In the genomic region with DNA sequence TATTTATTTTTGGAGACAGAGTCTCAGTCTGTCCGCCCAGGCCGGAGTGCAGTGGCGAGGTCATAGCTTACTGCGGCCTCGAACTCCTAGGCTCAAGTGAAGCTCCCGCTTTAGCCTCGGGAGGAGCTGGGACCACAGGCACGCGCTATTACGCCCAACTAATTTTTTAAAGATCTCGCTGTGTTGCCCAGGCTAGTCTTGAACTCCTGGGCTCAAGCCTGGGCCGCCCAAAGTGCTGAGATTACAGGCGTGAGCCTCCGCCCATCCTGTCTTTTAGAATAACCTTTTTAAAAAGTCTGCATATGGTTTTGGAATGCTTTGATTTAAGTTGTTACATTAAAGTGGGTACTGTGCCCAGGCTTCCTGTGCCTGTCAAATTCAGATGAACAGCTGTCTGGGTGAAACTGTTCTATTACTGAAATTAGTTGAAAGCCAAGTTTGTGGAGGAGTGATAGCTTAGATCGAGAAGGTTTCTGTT, we compare ENCODE assay signal across 8 cellular contexts. TPM values are rescaled to one million over a fixed set of nuclear protein-coding genes. Genes with fewer than 3 reads are reported as not detected.
DNase-seq lines count a peak whose midpoint lies in the region; ATAC-seq and TF ChIP-seq lines count a peak whose summit lies in the region.

No MANE protein-coding gene starts in this region.

- H3K27ac Mint-ChIP-seq in stimulated activated effector memory CD8-positive, alpha-beta T cell treated with anti-CD3 and anti-CD28 coated beads, Interleukin-12 subunit alpha, Interleukin-12 subunit beta, amount 100 ng/mL, for 72 hours = peak overlapping the region; percentile 99

- H4K20me1 ChIP-seq in GM23248 (ENCODE audit: insufficient read depth) = no peaks in the 10 kb centered on the region

- H3K4me3 Mint-ChIP-seq in stimulated activated effector memory CD8-positive, alpha-beta T cell treated with anti-CD3 and anti-CD28 coated beads, Interleukin-12 subunit alpha, Interleukin-12 subunit beta, amount 100 ng/mL, for 72 hours = peak overlapping the region; percentile 91

- H3K36me3 Mint-ChIP-seq in stimulated activated effector memory CD8-positive, alpha-beta T cell treated with anti-CD3 and anti-CD28 coated beads, Interleukin-12 subunit alpha, Interleukin-12 subunit beta, amount 100 ng/mL, for 72 hours = peaks cover 42% of the 10 kb centered on the region

- no peak for TF ChIP-seq RAD21 in liver (IDR thresholded peaks at IDR 0.05)

- H3F3A ChIP-seq in GM23248 (ENCODE audit: insufficient read depth) = peaks cover 34% of the 10 kb centered on the region

- 0 out of 2 replicates have a peak, but pooled peaks cover 9% of the 10 kb centered on the region for H3K36me3 ChIP-seq in GM23248 (ENCODE audit: low read depth)
- no peaks in the 10 kb centered on the region for H3K36me3 ChIP-seq in liver (ENCODE audit: control insufficient read depth in 4 of 4, insufficient read depth in 3 of 4, low read depth in 1 of 4, low read length in 3 of 4)

- peaks cover 52% of the 10 kb centered on the region for H3K79me2 ChIP-seq in GM23248 (ENCODE audit: insufficient read depth)

- peak overlapping the region; percentile 93 for H2AFZ ChIP-seq in GM23248

- H3K4me2 ChIP-seq in GM23248 (ENCODE audit: unreplicated experiment) = peak overlapping the region; percentile 82

- H3K4me3 ChIP-seq in GM23248 (peak overlapping the region; percentile 96), NB4 (ENCODE audit: low read depth, low read length) (peak overlapping the region; percentile 96), astrocyte of the cerebellum (ENCODE audit: low read depth, low read length) (peak overlapping the region; percentile 82), liver (ENCODE audit: low read depth in 1 of 3, low read length in 3 of 3) (peak overlapping the region; percentile 83 to 100 (median 92))

- WGBS in GM23248 (ENCODE audit: low coverage in 1 of 2, low lambda C conversion rate in 2 of 2, missing lambda C conversion rate in 2 of 2), 2 experiments = 2% methylated on average over 15 of the region's 15 CpGs
- WGBS in liver = 15% methylated on average over 15 of the region's 15 CpGs

- H3K4me1 Mint-ChIP-seq in stimulated activated effector memory CD8-positive, alpha-beta T cell treated with anti-CD3 and anti-CD28 coated beads, Interleukin-12 subunit alpha, Interleukin-12 subunit beta, amount 100 ng/mL, for 72 hours = peaks cover 39% of the 10 kb centered on the region

- H3K4me1 ChIP-seq in GM23248 (ENCODE audit: insufficient read depth) (peaks cover 24% of the 10 kb centered on the region), liver (ENCODE audit: control insufficient read depth in 4 of 4, insufficient read depth in 4 of 4, low read length in 3 of 4) (peaks cover 2 to 14% (median 12%) of the 10 kb centered on the region in 4 donors)

- H3K27ac ChIP-seq in GM23248 (peak overlapping the region; percentile 98), liver (ENCODE audit: low read depth in 1 of 2, low read length in 2 of 2) (peak overlapping the region; percentile 82 to 99)

- in situ Hi-C loops in GM23248 (cut with MboI) (no loop called here), astrocyte of the cerebellum (cut with HindIII; ENCODE audit: low sequenced_read_pairs) (no loop called here)

- peak overlapping the region; percentile 98 for H3K9ac ChIP-seq in GM23248
- peak overlapping the region; percentile 61 to 100 for H3K9ac ChIP-seq in liver (ENCODE audit: low read depth in 1 of 2, low read length in 2 of 2)

- H3K9me2 ChIP-seq in GM23248 (ENCODE audit: insufficient read depth) = no peaks in the 10 kb centered on the region

- H3K27me3 ChIP-seq in GM23248 (replicated peaks; ENCODE audit: insufficient read depth) = no peaks in the 10 kb centered on the region
- H3K27me3 ChIP-seq in liver (ENCODE audit: control insufficient read depth in 4 of 4, insufficient read depth in 4 of 4, low read length in 3 of 4) = no peaks in the 10 kb centered on the region

- ATAC-seq in stimulated activated effector memory CD8-positive, alpha-beta T cell treated with anti-CD3 and anti-CD28 coated beads, Interleukin-12 subunit alpha, Interleukin-12 subunit beta, amount 100 ng/mL, for 72 hours = peak; percentile 74

- DNase-seq in EH (ENCODE audit: low read depth) = peak; percentile 37
- peak; percentile 42 for DNase-seq in GM23248
- no peak for DNase-seq in NB4 (ENCODE audit: low read depth)
- no peak for DNase-seq in astrocyte of the cerebellum (ENCODE audit: low read depth)
- DNase-seq in stimulated activated effector memory CD8-positive, alpha-beta T cell treated with anti-CD3 and anti-CD28 coated beads, Interleukin-12 subunit alpha, Interleukin-12 subunit beta, amount 100 ng/mL, for 72 hours (ENCODE audit: low spot score in 2 of 2) = peak in 1 of 2 donors; percentile 18
- no peak for DNase-seq in AG08395 (ENCODE audit: low spot score)
- no peak for DNase-seq in NK-92 (lab: John Stamatoyannopoulos, UW; ENCODE audit: unreplicated experiment)

- no peak for TF ChIP-seq POLR2A in NB4 (IDR thresholded peaks at IDR 0.05; ENCODE audit: extremely low read depth, insufficient read length)

- no peak for TF ChIP-seq CTCF in NB4 (IDR thresholded peaks at IDR 0.05; ENCODE audit: low read depth, low read length)
- TF ChIP-seq CTCF in astrocyte of the cerebellum (IDR thresholded peaks at IDR 0.05; ENCODE audit: low read depth, low read length, missing control alignments) = no peak
- TF ChIP-seq CTCF in liver (IDR thresholded peaks at IDR 0.05; ENCODE audit: low read depth, low read length, missing input control) = no peak

- H3K9me3 Mint-ChIP-seq in stimulated activated effector memory CD8-positive, alpha-beta T cell treated with anti-CD3 and anti-CD28 coated beads, Interleukin-12 subunit alpha, Interleukin-12 subunit beta, amount 100 ng/mL, for 72 hours = no peaks in the 10 kb centered on the region

- H3K9me3 ChIP-seq in GM23248 (ENCODE audit: low read depth) (no peaks in the 10 kb centered on the region), liver (ENCODE audit: control insufficient read depth in 4 of 4, low read length in 3 of 4) (no peaks in the 10 kb centered on the region)

TF ChIP-seq in liver, 16 proteins besides CTCF, POLR2A, EP300 and RAD21 (continues in another document):
- TF ChIP-seq, protein P1, sequence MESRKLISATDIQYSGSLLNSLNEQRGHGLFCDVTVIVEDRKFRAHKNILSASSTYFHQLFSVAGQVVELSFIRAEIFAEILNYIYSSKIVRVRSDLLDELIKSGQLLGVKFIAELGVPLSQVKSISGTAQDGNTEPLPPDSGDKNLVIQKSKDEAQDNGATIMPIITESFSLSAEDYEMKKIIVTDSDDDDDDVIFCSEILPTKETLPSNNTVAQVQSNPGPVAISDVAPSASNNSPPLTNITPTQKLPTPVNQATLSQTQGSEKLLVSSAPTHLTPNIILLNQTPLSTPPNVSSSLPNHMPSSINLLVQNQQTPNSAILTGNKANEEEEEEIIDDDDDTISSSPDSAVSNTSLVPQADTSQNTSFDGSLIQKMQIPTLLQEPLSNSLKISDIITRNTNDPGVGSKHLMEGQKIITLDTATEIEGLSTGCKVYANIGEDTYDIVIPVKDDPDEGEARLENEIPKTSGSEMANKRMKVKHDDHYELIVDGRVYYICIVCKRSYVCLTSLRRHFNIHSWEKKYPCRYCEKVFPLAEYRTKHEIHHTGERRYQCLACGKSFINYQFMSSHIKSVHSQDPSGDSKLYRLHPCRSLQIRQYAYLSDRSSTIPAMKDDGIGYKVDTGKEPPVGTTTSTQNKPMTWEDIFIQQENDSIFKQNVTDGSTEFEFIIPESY (IDR thresholded peaks at IDR 0.05) = no peak
- TF ChIP-seq RXRA (IDR thresholded peaks at IDR 0.05) (no peak), YY1 (IDR thresholded peaks at IDR 0.05) (no peak), NR2F2 (IDR thresholded peaks at IDR 0.05) (no peak), FOXA1 (IDR thresholded peaks at IDR 0.05) (no peak), HNF4G (IDR thresholded peaks at IDR 0.05) (no peak), EGR1 (IDR thresholded peaks at IDR 0.05; ENCODE audit: low read depth in 2 of 2) (no peak), HNF4A (conservative IDR thresholded peaks at IDR 0.05) (no peak), SP1 (IDR thresholded peaks at IDR 0.05) (no peak), TAF1 (conservative IDR thresholded peaks at IDR 0.05) (no peak), JUND (IDR thresholded peaks at IDR 0.05) (no peak)
- TF ChIP-seq, protein P2, sequence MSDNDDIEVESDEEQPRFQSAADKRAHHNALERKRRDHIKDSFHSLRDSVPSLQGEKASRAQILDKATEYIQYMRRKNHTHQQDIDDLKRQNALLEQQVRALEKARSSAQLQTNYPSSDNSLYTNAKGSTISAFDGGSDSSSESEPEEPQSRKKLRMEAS (IDR thresholded peaks at IDR 0.05) = no peak
- TF ChIP-seq, protein P3, sequence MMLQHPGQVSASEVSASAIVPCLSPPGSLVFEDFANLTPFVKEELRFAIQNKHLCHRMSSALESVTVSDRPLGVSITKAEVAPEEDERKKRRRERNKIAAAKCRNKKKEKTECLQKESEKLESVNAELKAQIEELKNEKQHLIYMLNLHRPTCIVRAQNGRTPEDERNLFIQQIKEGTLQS (IDR thresholded peaks at IDR 0.05) = no peak

RNA-seq across cellular contexts. Expression of a gene that starts 0.9 kb away (rescaled TPM):
- 72.1 and 77.8 TPM in 2 replicates for total RNA-seq in GM23248 (2014; rRNA removed; shearing (Covaris generic))
- polyA plus RNA-seq in GM23248 (2016; fragmentation: Nextera tagmentation; extraction: Ambion mirVana) (33.6 and 35.5 TPM in 2 replicates), liver (10 to 100 TPM in 1 of 2 donors, 1 to 10 TPM in 1; 8.8 to 10.8 TPM)
- total RNA-seq in liver = 10 to 100 TPM; 19.3 to 30.0 TPM

RNA-seq across cellular contexts. Expression of a gene that starts 5.8 kb away (rescaled TPM):
- total RNA-seq in GM23248 (2014; rRNA removed; shearing (Covaris generic)) = not detected in 2 replicates
- polyA plus RNA-seq in GM23248 (2016; fragmentation: Nextera tagmentation; extraction: Ambion mirVana) = not detected in 2 replicates
- not detected for total RNA-seq in liver
- not detected for polyA plus RNA-seq in liver

Comparison
In these comparisons a context has a peak if more than half of its experiments do, and no peak if none do; other contexts are left out.
1. DNase-seq: peak in EH (single experiment) and GM23248 (single experiment); none in NB4 (single experiment), astrocyte of the cerebellum (single experiment), AG08395 (single experiment) and NK-92 (single experiment).
2. Peak in every context shown above with its lines, with median percentiles within 50 percentile points of each other: H3K4me3 ChIP-seq.